2 cellular contexts compared by ENCODE assay signal in the genomic region with DNA sequence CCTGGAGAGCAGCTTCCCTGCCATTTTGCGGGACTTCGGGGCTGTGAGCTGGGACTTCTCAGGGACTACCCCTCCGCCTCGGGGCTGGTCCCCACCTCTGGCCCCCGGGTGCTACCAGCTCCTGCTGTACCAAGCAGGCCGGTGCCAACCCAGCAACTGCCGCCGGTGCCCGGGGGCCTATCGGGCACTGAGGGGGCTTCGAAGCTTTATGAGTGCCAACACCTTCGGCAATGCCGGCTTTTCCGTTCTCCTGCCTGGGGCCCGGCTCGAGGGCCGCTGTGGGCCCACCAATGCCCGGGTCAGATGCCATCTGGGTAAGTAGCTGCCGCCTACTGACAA.
TF ChIP-seq lines count a peak whose summit lies in the region.

No MANE protein-coding gene starts in this region.

TF ChIP-seq in IMR-90, 13 proteins besides CTCF, POLR2A, EP300 and RAD21:
- no peak for TF ChIP-seq CHD1 (IDR thresholded peaks at IDR 0.05; ENCODE audit: low read depth, low read length)
- no peak for TF ChIP-seq BHLHE40 (IDR thresholded peaks at IDR 0.05; ENCODE audit: low read depth, low read length)
- no peak for TF ChIP-seq MAFK (IDR thresholded peaks at IDR 0.05; ENCODE audit: low read depth, low read length)
- TF ChIP-seq RFX5 (IDR thresholded peaks at IDR 0.05; ENCODE audit: low read depth, low read length), result no peak
- TF ChIP-seq CEBPB (IDR thresholded peaks at IDR 0.05; ENCODE audit: low read depth, low read length), result no peak
- TF ChIP-seq, protein P1, sequence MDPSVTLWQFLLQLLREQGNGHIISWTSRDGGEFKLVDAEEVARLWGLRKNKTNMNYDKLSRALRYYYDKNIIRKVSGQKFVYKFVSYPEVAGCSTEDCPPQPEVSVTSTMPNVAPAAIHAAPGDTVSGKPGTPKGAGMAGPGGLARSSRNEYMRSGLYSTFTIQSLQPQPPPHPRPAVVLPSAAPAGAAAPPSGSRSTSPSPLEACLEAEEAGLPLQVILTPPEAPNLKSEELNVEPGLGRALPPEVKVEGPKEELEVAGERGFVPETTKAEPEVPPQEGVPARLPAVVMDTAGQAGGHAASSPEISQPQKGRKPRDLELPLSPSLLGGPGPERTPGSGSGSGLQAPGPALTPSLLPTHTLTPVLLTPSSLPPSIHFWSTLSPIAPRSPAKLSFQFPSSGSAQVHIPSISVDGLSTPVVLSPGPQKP (IDR thresholded peaks at IDR 0.05; ENCODE audit: borderline replicate concordance, low read depth, low read length), result no peak
- no peak for TF ChIP-seq NFE2L2 (IDR thresholded peaks at IDR 0.05; ENCODE audit: low read depth, low read length)
- TF ChIP-seq MAZ (IDR thresholded peaks at IDR 0.05; ENCODE audit: borderline replicate concordance, low read depth, low read length), result no peak
- no peak for TF ChIP-seq USF2 (IDR thresholded peaks at IDR 0.05; ENCODE audit: low read depth, low read length)
- no peak for TF ChIP-seq MXI1 (IDR thresholded peaks at IDR 0.05; ENCODE audit: borderline replicate concordance, low read depth, low read length)
- no peak for TF ChIP-seq SMC3 (IDR thresholded peaks at IDR 0.05; ENCODE audit: low read depth, low read length)
- TF ChIP-seq RCOR1 (IDR thresholded peaks at IDR 0.05; ENCODE audit: insufficient replicate concordance, low read length), result no peak
- no peak for TF ChIP-seq FOS (IDR thresholded peaks at IDR 0.05; ENCODE audit: low read depth, low read length)

TF ChIP-seq in HEK293T, 16 proteins besides CTCF, POLR2A, EP300 and RAD21:
- TF ChIP-seq ELF4 (IDR thresholded peaks at IDR 0.05) (no peak), NFRKB (IDR thresholded peaks at IDR 0.05) (no peak), ARNT (IDR thresholded peaks at IDR 0.05) (no peak), SUZ12 (IDR thresholded peaks at IDR 0.05) (no peak), TARDBP (IDR thresholded peaks at IDR 0.05) (no peak), L3MBTL2 (conservative IDR thresholded peaks at IDR 0.05) (no peak), FOXM1 (IDR thresholded peaks at IDR 0.05; ENCODE audit: borderline replicate concordance) (no peak), HDGF (IDR thresholded peaks at IDR 0.05; ENCODE audit: borderline replicate concordance) (no peak), CTBP1 (IDR thresholded peaks at IDR 0.05; ENCODE audit: borderline replicate concordance) (no peak), PKNOX1 (IDR thresholded peaks at IDR 0.05) (no peak), BHLHE40 (IDR thresholded peaks at IDR 0.05; ENCODE audit: borderline replicate concordance) (no peak), LEF1 (IDR thresholded peaks at IDR 0.05; ENCODE audit: borderline replicate concordance) (no peak), FOXK2 (IDR thresholded peaks at IDR 0.05) (no peak), ZNF384 (IDR thresholded peaks at IDR 0.05) (no peak), FOXA1 (IDR thresholded peaks at IDR 0.05) (no peak)
